ENCODE assay signal across 16 cellular contexts in the genomic region with DNA sequence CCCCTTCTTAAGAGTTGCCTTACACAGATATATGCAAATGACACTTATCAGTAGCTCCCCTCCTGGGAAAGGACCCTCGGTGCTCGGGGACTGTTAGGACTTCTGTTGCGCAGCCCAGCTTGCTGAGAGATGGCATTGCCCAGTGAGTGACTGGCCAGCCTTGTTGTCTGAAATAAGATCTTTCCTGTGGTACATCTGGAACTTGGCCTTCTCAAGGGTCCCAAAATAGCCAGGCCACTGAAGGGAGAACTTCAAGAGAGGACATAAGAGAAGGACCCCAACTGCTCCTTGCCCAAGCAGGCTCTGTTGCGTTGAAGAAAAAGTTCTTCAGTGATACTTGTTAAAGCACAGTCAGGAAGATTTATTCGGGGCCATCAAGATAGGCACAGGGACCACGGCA. TPM values are rescaled to one million over a fixed set of nuclear protein-coding genes. Genes with fewer than 3 reads are reported as not detected.
A peak's percentile ranks its signal among the peaks of the same experiment; 100 is the strongest.
DNase-seq lines count a peak whose midpoint lies in the region; ATAC-seq and TF ChIP-seq lines count a peak whose summit lies in the region.
"Had no signal": no experiment of that assay in that cellular context is flagged by ENCODE, and none has a peak within 500 bp of the region (broad histone marks: within the 10 kb centered on the region; RNA-seq: fewer than 3 reads in every experiment).

No MANE protein-coding gene starts in this region.

- H3K27ac ChIP-seq in esophagus muscularis mucosa (replicated peaks in 1 of 4) (peak overlapping the region; percentile 63 to 83 (median 74)), neural progenitor cell (no peak overlapping the region)
- no peak overlapping the region for H3K27ac ChIP-seq in CD4-positive, alpha-beta memory T cell (ENCODE audit: low read depth, low read length)

- POLR2A ChIA-PET in CD4-positive, alpha-beta memory T cell (lab: Charles Lee; ENCODE audit: partially characterized antibody): interaction anchor here (0.5 kb wide), 1 partner anchor 40 kb away, joined by 4 read pairs; no protein-coding TSS in a partner anchor

- no peak overlapping the region for H3K4me2 ChIP-seq in neural progenitor cell

- H3K4me3 Mint-ChIP-seq in activated naive CD8-positive, alpha-beta T cell: no peak overlapping the region
- H3K4me3 Mint-ChIP-seq in activated naive CD8-positive, alpha-beta T cell treated with anti-CD3 and anti-CD28 coated beads, Interleukin-2, amount 50 U/mL, for 24 hours: no peak overlapping the region
- H3K4me3 Mint-ChIP-seq in neural progenitor cell: no peak overlapping the region
- no peak overlapping the region for H3K4me3 Mint-ChIP-seq in CD4-positive, alpha-beta memory T cell
- H3K4me3 Mint-ChIP-seq: activated T-cell treated with anti-CD3 and anti-CD28 coated beads, Interleukin-2, amount 50 U/mL, for 72 hours; immature natural killer cell had no signal

- peaks cover 4% of the 10 kb centered on the region for H3K36me3 Mint-ChIP-seq in activated naive CD8-positive, alpha-beta T cell
- peaks cover 8% of the 10 kb centered on the region for H3K36me3 Mint-ChIP-seq in activated naive CD8-positive, alpha-beta T cell treated with anti-CD3 and anti-CD28 coated beads, Interleukin-2, amount 50 U/mL, for 24 hours (ENCODE audit: low read depth)
- H3K36me3 Mint-ChIP-seq in neural progenitor cell: peaks cover 38% of the 10 kb centered on the region
- peaks cover 24 to 48% of the 10 kb centered on the region in 2 donors for H3K36me3 Mint-ChIP-seq in CD4-positive, alpha-beta memory T cell

- H3K4me1 Mint-ChIP-seq in activated naive CD8-positive, alpha-beta T cell (ENCODE audit: low read depth): peaks cover 25% of the 10 kb centered on the region
- H3K4me1 Mint-ChIP-seq in activated naive CD8-positive, alpha-beta T cell treated with anti-CD3 and anti-CD28 coated beads, Interleukin-2, amount 50 U/mL, for 24 hours: peaks cover 19% of the 10 kb centered on the region
- peaks cover 51% of the 10 kb centered on the region for H3K4me1 Mint-ChIP-seq in neural progenitor cell
- H3K4me1 Mint-ChIP-seq in CD4-positive, alpha-beta memory T cell: peaks cover 25 to 63% (median 31%) of the 10 kb centered on the region in 4 donors

- H3K36me3 ChIP-seq in esophagus muscularis mucosa (peaks cover 33 to 41% (median 40%) of the 10 kb centered on the region in 4 donors), neural progenitor cell (no peaks in the 10 kb centered on the region)
- H3K36me3 ChIP-seq in CD4-positive, alpha-beta memory T cell (ENCODE audit: insufficient read depth, low read length): peaks cover 34% of the 10 kb centered on the region

- intact Hi-C loops in esophagus muscularis mucosa (cut with DNase I): no loop called here
- intact Hi-C loops in CD4-positive, alpha-beta memory T cell (cut with micrococcal nuclease): no loop called here

- H3K9me3 ChIP-seq in esophagus muscularis mucosa: no peaks in the 10 kb centered on the region
- H3K9me3 ChIP-seq in neural progenitor cell (ENCODE audit: low read depth): no peaks in the 10 kb centered on the region
- no peaks in the 10 kb centered on the region for H3K9me3 ChIP-seq in CD4-positive, alpha-beta memory T cell (ENCODE audit: control insufficient read depth in 1 of 2, low read length in 2 of 2)

- H3K9me3 Mint-ChIP-seq in activated naive CD8-positive, alpha-beta T cell (ENCODE audit: low read depth): no peaks in the 10 kb centered on the region
- H3K9me3 Mint-ChIP-seq in activated naive CD8-positive, alpha-beta T cell treated with anti-CD3 and anti-CD28 coated beads, Interleukin-2, amount 50 U/mL, for 24 hours: no peaks in the 10 kb centered on the region
- H3K9me3 Mint-ChIP-seq in neural progenitor cell: no peaks in the 10 kb centered on the region
- no peaks in the 10 kb centered on the region for H3K9me3 Mint-ChIP-seq in CD4-positive, alpha-beta memory T cell
- H3K9me3 Mint-ChIP-seq: activated T-cell treated with anti-CD3 and anti-CD28 coated beads, Interleukin-2, amount 50 U/mL, for 72 hours; immature natural killer cell; naive B cell had no signal

- no peak for ATAC-seq in activated naive CD8-positive, alpha-beta T cell treated with anti-CD3 and anti-CD28 coated beads, Interleukin-2, amount 50 U/mL, for 24 hours
- ATAC-seq: activated CD4-positive, CD25-positive, alpha-beta regulatory T cell treated with anti-CD3 and anti-CD28 coated beads, Interleukin-2, amount 50 U/mL, for 24 hours; activated T-cell treated with anti-CD3 and anti-CD28 coated beads, Interleukin-2, amount 50 U/mL, for 72 hours had no signal

- no peak overlapping the region for H3K4me3 ChIP-seq in esophagus muscularis mucosa
- no peak overlapping the region for H3K4me3 ChIP-seq in neural progenitor cell
- H3K4me3 ChIP-seq in CD4-positive, alpha-beta memory T cell (ENCODE audit: low read length in 2 of 2): no peak overlapping the region

- WGBS in esophagus muscularis mucosa: 90% methylated on average over 6 of the region's 6 CpGs

- H3K9ac ChIP-seq in neural progenitor cell: no peak overlapping the region

- TF ChIP-seq EP300 in esophagus muscularis mucosa (IDR thresholded peaks at IDR 0.05): no peak

- H3K79me2 ChIP-seq in neural progenitor cell (ENCODE audit: low read depth): peaks cover 13% of the 10 kb centered on the region

- H2AFZ ChIP-seq in neural progenitor cell (replicated peaks): no peak overlapping the region

- peak overlapping the region; percentile 9 for H3K27ac Mint-ChIP-seq in activated naive CD8-positive, alpha-beta T cell
- H3K27ac Mint-ChIP-seq in activated naive CD8-positive, alpha-beta T cell treated with anti-CD3 and anti-CD28 coated beads, Interleukin-2, amount 50 U/mL, for 24 hours: no peak overlapping the region
- H3K27ac Mint-ChIP-seq in neural progenitor cell: peak overlapping the region; percentile 57
- H3K27ac Mint-ChIP-seq in CD4-positive, alpha-beta memory T cell: peak overlapping the region in 3 of 7 donors; percentile 27 to 78 (median 66)
- H3K27ac Mint-ChIP-seq: activated T-cell treated with anti-CD3 and anti-CD28 coated beads, Interleukin-2, amount 50 U/mL, for 72 hours; immature natural killer cell had no signal

- no peaks in the 10 kb centered on the region for H3K27me3 ChIP-seq in esophagus muscularis mucosa
- no peaks in the 10 kb centered on the region for H3K27me3 ChIP-seq in neural progenitor cell
- no peaks in the 10 kb centered on the region for H3K27me3 ChIP-seq in CD4-positive, alpha-beta memory T cell (ENCODE audit: insufficient read depth, low read length)

- peaks cover 58 to 73% (median 68%) of the 10 kb centered on the region in 4 donors for H3K4me1 ChIP-seq in esophagus muscularis mucosa
- peaks cover 22% of the 10 kb centered on the region for H3K4me1 ChIP-seq in neural progenitor cell
- peaks cover 24% of the 10 kb centered on the region for H3K4me1 ChIP-seq in CD4-positive, alpha-beta memory T cell (ENCODE audit: insufficient read depth, low read length)

- H3F3A ChIP-seq in neural progenitor cell (ENCODE audit: low read depth): peaks cover 8% of the 10 kb centered on the region

- peaks cover 13% of the 10 kb centered on the region for H4K20me1 ChIP-seq in neural progenitor cell (ENCODE audit: low read depth)

- no peak for TF ChIP-seq CTCF in esophagus muscularis mucosa (IDR thresholded peaks at IDR 0.05)
- TF ChIP-seq CTCF in neural progenitor cell (IDR thresholded peaks at IDR 0.05): no peak

- TF ChIP-seq POLR2A in esophagus muscularis mucosa (IDR thresholded peaks at IDR 0.05; ENCODE audit: low read depth): no peak

- no peaks in the 10 kb centered on the region for H3K27me3 Mint-ChIP-seq in activated naive CD8-positive, alpha-beta T cell
- H3K27me3 Mint-ChIP-seq in activated naive CD8-positive, alpha-beta T cell treated with anti-CD3 and anti-CD28 coated beads, Interleukin-2, amount 50 U/mL, for 24 hours: no peaks in the 10 kb centered on the region
- peaks cover 5% of the 10 kb centered on the region for H3K27me3 Mint-ChIP-seq in neural progenitor cell (ENCODE audit: insufficient read depth, low read depth)
- H3K27me3 Mint-ChIP-seq in CD4-positive, alpha-beta memory T cell: no peaks in the 10 kb centered on the region

- CTCF ChIA-PET in CD4-positive, alpha-beta memory T cell (lab: Charles Lee; ENCODE audit: partially characterized antibody): interaction anchor here (1.9 kb wide), 2 partner anchors 15 to 19 kb away, joined by 5 to 7 read pairs; no protein-coding TSS in a partner anchor

- no peak for DNase-seq in activated naive CD8-positive, alpha-beta T cell treated with anti-CD3 and anti-CD28 coated beads, Interleukin-2, amount 50 U/mL, for 24 hours
- DNase-seq in esophagus muscularis mucosa (ENCODE audit: extremely low spot score) (no peak), neural progenitor cell (ENCODE audit: low spot score) (no peak), COR-L47 (lab: John Stamatoyannopoulos, UW) (no peak), NCI-H345 (lab: John Stamatoyannopoulos, UW) (no peak), amniotic stem cell (lab: John Stamatoyannopoulos, UW) (no peak)
- DNase-seq in CD4-positive, alpha-beta memory T cell: no peak
- DNase-seq: activated T-cell treated with anti-CD3 and anti-CD28 coated beads, Interleukin-2, amount 50 U/mL, for 72 hours; cerebellar nuclear complex; H7; immature natural killer cell; naive B cell; NCI-H1105 treated with DMSO at 0.1 percent for 48 hours; NCI-H524 treated with DMSO at 0.1 percent for 48 hours had no signal

RNA-seq across cellular contexts. Expression of a gene that starts 17.3 kb away (rescaled TPM):
- 10 to 100 TPM; 44.0 to 81.7 (median 73.9) TPM for total RNA-seq in esophagus muscularis mucosa
- 2.3 and 6.7 TPM in 2 replicates for total RNA-seq in neural progenitor cell (ENCODE audit: low replicate concordance)
- 10 to 100 TPM; 20.8 to 21.6 TPM for total RNA-seq in CD4-positive, alpha-beta memory T cell
- 10 to 100 TPM in 1 of 2 donors, 1 to 10 TPM in 1; 8.5 to 27.3 TPM for polyA plus RNA-seq in CD4-positive, alpha-beta memory T cell

RNA-seq across cellular contexts. Expression of a gene that starts 57.4 kb away (rescaled TPM):
- total RNA-seq in esophagus muscularis mucosa (10 to 100 TPM; 15.1 to 24.0 (median 19.0) TPM), neural progenitor cell (ENCODE audit: low replicate concordance) (125 and 167 TPM in 2 replicates)
- total RNA-seq in CD4-positive, alpha-beta memory T cell: 10 to 100 TPM; 10.6 to 10.9 TPM
- 1 to 10 TPM; 3.6 to 5.5 TPM for polyA plus RNA-seq in CD4-positive, alpha-beta memory T cell

Comparison
In these comparisons a context has a peak if more than half of its experiments do, and no peak if none do; other contexts are left out.
1. H3K27ac ChIP-seq: peak in esophagus muscularis mucosa (4 of 4); none in neural progenitor cell (single experiment) and CD4-positive, alpha-beta memory T cell (single experiment).